8 cellular contexts compared by ENCODE assay signal in the genomic region with DNA sequence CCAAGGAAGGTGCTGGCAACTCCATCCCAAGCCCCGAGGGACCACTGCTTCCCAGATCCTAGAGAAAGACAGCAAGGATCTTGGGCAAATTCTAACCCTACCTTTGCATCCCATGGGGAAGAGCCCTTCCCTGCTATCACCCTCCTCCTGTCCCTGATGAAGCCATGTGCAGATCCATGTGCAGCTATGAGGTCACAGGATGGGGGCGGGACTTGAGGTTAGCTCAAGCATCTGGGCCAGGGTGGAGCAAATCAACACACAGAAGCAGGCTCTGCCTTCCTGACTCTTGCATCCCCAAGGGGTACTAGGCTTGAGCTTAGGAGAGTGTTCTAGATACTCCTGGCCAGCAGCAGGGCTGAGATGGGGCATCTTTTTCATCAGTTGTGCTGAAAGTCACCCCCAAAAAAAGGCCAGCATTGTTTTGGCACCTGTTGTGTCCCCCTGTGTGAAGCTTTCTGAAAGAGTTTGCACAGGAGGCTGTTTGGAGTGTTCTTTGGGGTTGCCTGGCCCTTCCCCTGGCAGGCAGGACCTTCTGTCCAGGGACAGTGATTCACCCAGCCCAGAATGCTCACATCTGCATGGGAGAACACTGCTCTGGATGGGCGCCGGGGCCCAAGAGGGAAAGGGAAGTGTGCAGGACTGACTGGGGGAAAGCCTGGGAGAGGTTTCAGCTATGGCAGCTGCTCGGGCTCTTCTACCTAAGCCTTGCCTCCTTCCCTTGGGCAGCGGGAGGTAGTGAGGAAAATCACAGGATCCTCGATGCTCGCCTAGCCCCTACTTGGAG. TPM values are rescaled to one million over a fixed set of nuclear protein-coding genes. Genes with fewer than 3 reads are reported as not detected.
A peak's percentile ranks its signal among the peaks of the same experiment; 100 is the strongest.
DNase-seq lines count a peak whose midpoint lies in the region; ATAC-seq, FAIRE-seq and TF ChIP-seq lines count a peak whose summit lies in the region.

No MANE protein-coding gene starts in this region.

- H3K27me3 ChIP-seq in heart left ventricle: peaks cover 0 to 11% (median 0%) of the 10 kb centered on the region in 9 donors

- TF ChIP-seq CTCF in GM12865 (IDR thresholded peaks at IDR 0.05; ENCODE audit: insufficient read depth, low read depth, low read length, missing control alignments) (no peak), heart left ventricle (IDR thresholded peaks at IDR 0.05) (no peak)

- peaks cover 20% of the 10 kb centered on the region for H3K36me3 Mint-ChIP-seq in activated T-helper 17 cell treated with anti-CD3 and anti-CD28 coated beads, Interleukin-2, amount 50 U/mL, for 72 hours (ENCODE audit: low read depth)

- no peak for FAIRE-seq in RCC 7860 (lab: Jason Lieb, UNC)

- peaks cover 0 to 69% (median 22%) of the 10 kb centered on the region in 12 donors for H3K4me1 ChIP-seq in heart left ventricle

- H3K4me1 Mint-ChIP-seq in activated T-helper 17 cell treated with anti-CD3 and anti-CD28 coated beads, Interleukin-2, amount 50 U/mL, for 72 hours: peaks cover 37% of the 10 kb centered on the region

- peak; percentile 25 for ATAC-seq in activated T-helper 17 cell treated with anti-CD3 and anti-CD28 coated beads, Interleukin-2, amount 50 U/mL, for 72 hours (replicated peaks)
- ATAC-seq in heart left ventricle: peak; percentile 21 to 65 (median 52)

- no peak overlapping the region for H3K4me3 ChIP-seq in GM12865 (ENCODE audit: low read depth, low read length)
- no peak overlapping the region for H3K4me3 ChIP-seq in heart left ventricle

- H3K9me3 ChIP-seq in heart left ventricle: no peaks in the 10 kb centered on the region

- H3K4me3 Mint-ChIP-seq in activated T-helper 17 cell treated with anti-CD3 and anti-CD28 coated beads, Interleukin-2, amount 50 U/mL, for 72 hours: peak overlapping the region; percentile 88

- 52 to 76% (median 67%) methylated on average over 7 of the region's 8 CpGs for WGBS in heart left ventricle, 4 donors

- no peak for TF ChIP-seq POLR2A in heart left ventricle (IDR thresholded peaks at IDR 0.05)

- peak; percentile 42 for DNase-seq in GM12865 (ENCODE audit: low read depth)
- DNase-seq in NOMO-1 treated with DMSO at 0.1 percent for 48 hours (lab: John Stamatoyannopoulos, UW; ENCODE audit: unreplicated experiment): peak; percentile 43
- DNase-seq in heart left ventricle: peak; percentile 76 to 88 (median 78)
- DNase-seq in stimulated activated CD8-positive, alpha-beta memory T cell treated with anti-CD3 and anti-CD28 coated beads, Interleukin-7, amount 100 ng/mL, for 24 hours (ENCODE audit: low read depth): peak; percentile 37
- no peak for DNase-seq in HK-2 (ENCODE audit: unreplicated experiment)
- DNase-seq in RCC 7860 (ENCODE audit: low spot score): no peak
- DNase-seq in NCI-H2107 (lab: John Stamatoyannopoulos, UW): no peak

- peak overlapping the region; percentile 98 for H3K27ac Mint-ChIP-seq in activated T-helper 17 cell treated with anti-CD3 and anti-CD28 coated beads, Interleukin-2, amount 50 U/mL, for 72 hours

- H3K9me3 Mint-ChIP-seq in activated T-helper 17 cell treated with anti-CD3 and anti-CD28 coated beads, Interleukin-2, amount 50 U/mL, for 72 hours: no peaks in the 10 kb centered on the region

- no peaks in the 10 kb centered on the region for H3K27me3 Mint-ChIP-seq in activated T-helper 17 cell treated with anti-CD3 and anti-CD28 coated beads, Interleukin-2, amount 50 U/mL, for 72 hours

- intact Hi-C loops in heart left ventricle (cut with DNase I): loop anchor here in 2 of 10 donors (5.0 kb wide), 2 partner anchors 33 to 38 kb away; no protein-coding TSS in a partner anchor

- no peaks in the 10 kb centered on the region for H3K36me3 ChIP-seq in heart left ventricle

- H3K27ac ChIP-seq in heart left ventricle: peak overlapping the region; percentile 9 to 99 (median 88)

RNA-seq across cellular contexts. Expression of gene PRPS1, which starts 50.8 kb away (rescaled TPM):
- 100 to 1,000 TPM in 1 of 2 donors, 10 to 100 TPM in 1; 58.6 to 107 TPM for total RNA-seq in activated T-helper 17 cell treated with anti-CD3 and anti-CD28 coated beads, Interleukin-2, amount 50 U/mL, for 72 hours
- total RNA-seq in heart left ventricle: 10 to 100 TPM; 19.4 to 32.0 (median 25.0) TPM
- 10 to 100 TPM in 1 of 2 donors, 1 to 10 TPM in 1; 7.2 to 41.0 TPM for polyA plus RNA-seq in heart left ventricle

Comparison
In these comparisons a context has a peak if more than half of its experiments do, and no peak if none do; other contexts are left out.
1. DNase-seq: peak in GM12865 (single experiment), NOMO-1 treated with DMSO at 0.1 percent for 48 hours (single experiment), heart left ventricle (5 of 5) and stimulated activated CD8-positive, alpha-beta memory T cell treated with anti-CD3 and anti-CD28 coated beads, Interleukin-7, amount 100 ng/mL, for 24 hours (single experiment); none in HK-2 (single experiment), RCC 7860 (single experiment) and NCI-H2107 (single experiment).